ENCODE assay signal across 9 cellular contexts in the genomic region with DNA sequence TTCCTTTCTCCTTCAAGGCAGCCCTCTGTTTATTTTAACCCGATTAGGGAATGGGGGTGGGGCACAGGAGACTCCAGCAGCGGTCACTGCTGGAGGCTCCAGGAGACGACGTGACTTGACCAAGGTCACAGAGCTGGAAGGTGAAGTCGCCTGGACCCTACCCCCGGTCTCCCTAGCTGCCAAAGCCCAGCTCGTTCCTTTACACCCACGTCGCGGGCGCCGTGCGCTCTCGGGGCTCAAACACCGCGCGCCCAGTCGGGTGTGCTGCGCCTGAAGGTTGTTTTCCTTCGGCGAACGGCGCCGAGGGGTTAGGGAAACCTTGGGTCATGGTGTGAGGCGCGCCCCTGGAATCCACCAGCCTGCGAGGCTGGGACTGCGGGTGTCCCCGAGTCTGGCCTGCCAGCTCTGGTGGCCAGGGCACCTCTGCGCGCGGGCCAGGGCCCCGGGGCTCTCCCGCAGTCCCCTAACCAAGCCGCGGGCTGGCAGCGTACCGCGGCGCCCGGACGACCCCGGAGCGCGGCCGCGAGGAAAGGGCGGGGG. TPM values are rescaled to one million over a fixed set of nuclear protein-coding genes. Genes with fewer than 3 reads are reported as not detected.
DNase-seq lines count a peak whose midpoint lies in the region; ATAC-seq and TF ChIP-seq lines count a peak whose summit lies in the region.
"Had no signal": no experiment of that assay in that cellular context is flagged by ENCODE, and none has a peak within 500 bp of the region (broad histone marks: within the 10 kb centered on the region; RNA-seq: fewer than 3 reads in every experiment).

No MANE protein-coding gene starts in this region.

- ATAC-seq in GM18520 (IDR thresholded peaks at IDR 0.05; ENCODE audit: unreplicated experiment) = no peak
- ATAC-seq in GM18907 (IDR thresholded peaks at IDR 0.05; ENCODE audit: unreplicated experiment) = no peak

- peak overlapping the region; percentile 50 for H3K4me3 Mint-ChIP-seq in endodermal cell

- peaks cover 13% of the 10 kb centered on the region for H3K4me1 Mint-ChIP-seq in endodermal cell

- no peaks in the 10 kb centered on the region for H3K9me3 ChIP-seq in endodermal cell (ENCODE audit: control insufficient read depth, low read length)

- 0 to 1% methylated on average over 12 to 48 of the region's 48 CpGs for WGBS in endodermal cell (ENCODE audit: insufficient coverage in 1 of 2, insufficient read length in 1 of 2), 2 experiments

- H3K27ac Mint-ChIP-seq in endodermal cell = no peak overlapping the region

- H3K9me3 Mint-ChIP-seq in endodermal cell = no peaks in the 10 kb centered on the region

- H3K9ac ChIP-seq in endodermal cell (ENCODE audit: extremely low read depth, low read length, poor library complexity, severe bottlenecking) = no peak overlapping the region

- no peaks in the 10 kb centered on the region for H3K4me1 ChIP-seq in endodermal cell (ENCODE audit: control insufficient read depth, insufficient read depth, low read length)

- H3K27ac ChIP-seq in endodermal cell (ENCODE audit: low read depth, low read length) = no peak overlapping the region

- DNase-seq in NCI-H748 (lab: John Stamatoyannopoulos, UW; ENCODE audit: unreplicated experiment) = peak; percentile 46
- no peak for DNase-seq in NCI-H748 treated with DMSO at 0.1 percent for 48 hours (lab: John Stamatoyannopoulos, UW)
- peak; percentile 23 for DNase-seq in NCI-H524 treated with DMSO at 0.1 percent for 48 hours (lab: John Stamatoyannopoulos, UW)
- peak; percentile 76 for DNase-seq in endodermal cell
- peak; percentile 81 for DNase-seq in retina
- no peak for DNase-seq in activated gamma-delta T cell (lab: John Stamatoyannopoulos, UW)
- DNase-seq: NCI-H2029 treated with DMSO at 0.1 percent for 48 hours had no signal

- peaks cover 76% of the 10 kb centered on the region for H3K27me3 Mint-ChIP-seq in endodermal cell (ENCODE audit: insufficient read depth)

- peaks cover 86% of the 10 kb centered on the region for H3K27me3 ChIP-seq in endodermal cell (ENCODE audit: control insufficient read depth, insufficient read depth, low read length, poor library complexity, severe bottlenecking)

- H3K36me3 ChIP-seq in endodermal cell (ENCODE audit: control insufficient read depth, insufficient read depth, low read length) = no peaks in the 10 kb centered on the region

- H3K36me3 Mint-ChIP-seq in endodermal cell (ENCODE audit: low read depth) = no peaks in the 10 kb centered on the region

- H3K4me3 ChIP-seq in endodermal cell (ENCODE audit: low read length) = peak overlapping the region; percentile 72

- no peak for TF ChIP-seq CTCF in endodermal cell (conservative IDR thresholded peaks at IDR 0.05)

RNA-seq across cellular contexts. Expression of a gene that starts 0.7 kb away (rescaled TPM):
- total RNA-seq in endodermal cell = 1 to 10 TPM in 1 of 2 donors, under 1 TPM in 1; 0.89 to 1.4 TPM
- 3.4 TPM for polyA plus RNA-seq in endodermal cell (2013, experiment 1 of 2)
- 3.0 TPM for polyA plus RNA-seq in endodermal cell (2013, experiment 2 of 2)

Comparison
In these comparisons a context has a peak if more than half of its experiments do, and no peak if none do; other contexts are left out.
1. DNase-seq: peak in NCI-H748 (single experiment), NCI-H524 treated with DMSO at 0.1 percent for 48 hours (single experiment), endodermal cell (single experiment) and retina (single experiment); none in NCI-H748 treated with DMSO at 0.1 percent for 48 hours (single experiment) and activated gamma-delta T cell (single experiment).